Comparison of ENCODE assay signal across 12 cellular contexts in the genomic region with DNA sequence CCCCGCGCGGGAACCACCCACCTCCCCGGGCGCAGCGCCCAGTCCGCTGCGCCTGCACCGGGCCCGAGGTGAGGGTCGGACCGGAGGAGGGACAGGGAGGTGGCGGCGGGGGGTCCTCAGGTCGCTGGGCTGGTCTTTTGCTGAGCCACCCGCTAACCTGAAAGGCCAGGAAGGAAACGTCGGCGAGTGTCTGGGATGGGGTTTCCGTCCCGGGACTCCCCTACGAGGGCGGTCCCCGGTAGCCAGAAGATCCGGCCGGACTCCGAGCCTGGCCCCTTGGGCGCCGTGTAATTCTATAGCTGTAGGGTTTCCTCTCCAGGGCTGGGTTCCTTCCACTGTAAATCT. TPM values are rescaled to one million over a fixed set of nuclear protein-coding genes. Genes with fewer than 3 reads are reported as not detected.
DNase-seq lines count a peak whose midpoint lies in the region; ATAC-seq and TF ChIP-seq lines count a peak whose summit lies in the region.
"Had no signal": no experiment of that assay in that cellular context is flagged by ENCODE, and none has a peak within 500 bp of the region (broad histone marks: within the 10 kb centered on the region; RNA-seq: fewer than 3 reads in every experiment).

No MANE protein-coding gene starts in this region.

- H3K4me3 ChIP-seq in iPS-18c (ENCODE audit: insufficient read depth, low read depth, low read length) = peak overlapping the region; percentile 21; the same call in 1 of the 2 replicates
- peak overlapping the region in 7 of 8 donors; percentile 9 to 69 (median 44) for H3K4me3 ChIP-seq in spleen
- no peak overlapping the region for H3K4me3 ChIP-seq in body of pancreas
- H3K4me3 ChIP-seq: SJSA1 had no signal

- DNase-seq in GM20000 (ENCODE audit: low spot score) = peak; percentile 60
- peak; percentile 59 for DNase-seq in spleen
- no peak for DNase-seq in activated T-helper 2 cell treated with anti-CD3 and anti-CD28 coated beads, Interferon-gamma antibody, Interleukin-2, Interleukin-4, amounts not matched to agents 10 μg/mL and 5 μg/mL and 100 μg/mL, durations not matched to agents 14 hours and 24 hours and 36 hours (ENCODE audit: low spot score)
- no peak for DNase-seq in anterior cingulate cortex (lab: John Stamatoyannopoulos, UW)
- no peak for DNase-seq in body of pancreas
- DNase-seq: activated CD4-positive, alpha-beta T cell treated with anti-CD3 and anti-CD28 coated beads, Interleukin-2, amount 50 U/mL, for 4 hours had no signal

- 0 to 18% (median 9%) methylated on average over 6 to 29 of the region's 29 CpGs for WGBS in spleen, 5 donors
- 8% methylated on average over 29 of the region's 29 CpGs; no CpG with 5 or more reads in 1 of the 2 donors for WGBS in body of pancreas, 2 donors

- H3K4me1 Mint-ChIP-seq in activated T-helper 17 cell treated with anti-CD3 and anti-CD28 coated beads, Interleukin-2, amount 50 U/mL, for 72 hours = peaks cover 5% of the 10 kb centered on the region
- H3K4me1 Mint-ChIP-seq in activated T-helper 2 cell treated with anti-CD3 and anti-CD28 coated beads, Interferon-gamma antibody, Interleukin-2, Interleukin-4, amounts not matched to agents 10 μg/mL and 5 μg/mL and 100 μg/mL, durations not matched to agents 14 hours and 24 hours and 36 hours (ENCODE audit: low read depth) = peaks cover 16% of the 10 kb centered on the region

- H3K27ac Mint-ChIP-seq in activated T-helper 17 cell treated with anti-CD3 and anti-CD28 coated beads, Interleukin-2, amount 50 U/mL, for 72 hours = no peak overlapping the region
- no peak overlapping the region for H3K27ac Mint-ChIP-seq in activated T-helper 2 cell treated with anti-CD3 and anti-CD28 coated beads, Interferon-gamma antibody, Interleukin-2, Interleukin-4, amounts not matched to agents 10 μg/mL and 5 μg/mL and 100 μg/mL, durations not matched to agents 14 hours and 24 hours and 36 hours

- H3K27me3 ChIP-seq in spleen (replicated peaks in 1 of 7) (peaks cover 20 to 100% (median 94%) of the 10 kb centered on the region in 7 donors), body of pancreas (peaks cover 0 to 61% of the 10 kb centered on the region in 2 donors)
- H3K27me3 ChIP-seq: SJSA1 had no signal

- peaks cover 37 to 91% (median 74%) of the 10 kb centered on the region in 6 donors for H3K4me1 ChIP-seq in spleen
- peaks cover 39% of the 10 kb centered on the region for H3K4me1 ChIP-seq in body of pancreas

- H3K27ac ChIP-seq in spleen = peak overlapping the region in 5 of 8 donors; percentile 8 to 84 (median 47)
- peak overlapping the region in 1 of 4 donors; percentile 8 for H3K27ac ChIP-seq in body of pancreas
- H3K27ac ChIP-seq: SJSA1 had no signal

- H3K27me3 Mint-ChIP-seq in activated T-helper 17 cell treated with anti-CD3 and anti-CD28 coated beads, Interleukin-2, amount 50 U/mL, for 72 hours = peaks cover 49% of the 10 kb centered on the region
- H3K27me3 Mint-ChIP-seq in activated T-helper 2 cell treated with anti-CD3 and anti-CD28 coated beads, Interferon-gamma antibody, Interleukin-2, Interleukin-4, amounts not matched to agents 10 μg/mL and 5 μg/mL and 100 μg/mL, durations not matched to agents 14 hours and 24 hours and 36 hours (ENCODE audit: low read depth) = peaks cover 72% of the 10 kb centered on the region

- intact Hi-C loops in spleen (cut with DNase I; ENCODE audit: low total_unique reads) (no loop called here), body of pancreas (cut with DNase I) (no loop called here)
- intact Hi-C loops in activated T-helper 2 cell treated with anti-CD3 and anti-CD28 coated beads, Interferon-gamma antibody, Interleukin-2, Interleukin-4, amounts not matched to agents 10 μg/mL and 5 μg/mL and 100 μg/mL, durations not matched to agents 14 hours and 24 hours and 36 hours (cut with micrococcal nuclease) = loop anchor here (1.0 kb wide), 1 partner anchor 50 kb away; no protein-coding TSS in a partner anchor

- H3K9me3 ChIP-seq in iPS-18c (ENCODE audit: control insufficient read depth, insufficient read depth, low read length) (peaks cover 6% of the 10 kb centered on the region), spleen (no peaks in the 10 kb centered on the region), body of pancreas (no peaks in the 10 kb centered on the region)

- TF ChIP-seq CTCF in GM20000 (IDR thresholded peaks at IDR 0.05; ENCODE audit: extremely low read depth, missing control alignments) (no peak), spleen (IDR thresholded peaks at IDR 0.05 in 8 of 11, conservative IDR thresholded peaks at IDR 0.05 in 3 of 11) (no peak), body of pancreas (IDR thresholded peaks at IDR 0.05) (no peak)

- peaks cover 6% of the 10 kb centered on the region for H3K36me3 Mint-ChIP-seq in activated T-helper 17 cell treated with anti-CD3 and anti-CD28 coated beads, Interleukin-2, amount 50 U/mL, for 72 hours (ENCODE audit: low read depth)
- H3K36me3 Mint-ChIP-seq in activated T-helper 2 cell treated with anti-CD3 and anti-CD28 coated beads, Interferon-gamma antibody, Interleukin-2, Interleukin-4, amounts not matched to agents 10 μg/mL and 5 μg/mL and 100 μg/mL, durations not matched to agents 14 hours and 24 hours and 36 hours (ENCODE audit: low read depth) = no peaks in the 10 kb centered on the region

- H3K36me3 ChIP-seq in spleen (peaks cover 0 to 38% (median 0%) of the 10 kb centered on the region in 6 donors), body of pancreas (replicated peaks in 1 of 2; ENCODE audit: insufficient read depth in 1 of 2, low read depth in 2 of 2) (no peaks in the 10 kb centered on the region)

- ATAC-seq in activated T-helper 17 cell treated with anti-CD3 and anti-CD28 coated beads, Interleukin-2, amount 50 U/mL, for 72 hours (replicated peaks) = no peak
- ATAC-seq in body of pancreas (no peak), HG02885 (IDR thresholded peaks at IDR 0.05; ENCODE audit: poor library complexity, unreplicated experiment) (no peak)

- no peaks in the 10 kb centered on the region for H3K9me3 Mint-ChIP-seq in activated T-helper 17 cell treated with anti-CD3 and anti-CD28 coated beads, Interleukin-2, amount 50 U/mL, for 72 hours
- no peaks in the 10 kb centered on the region for H3K9me3 Mint-ChIP-seq in activated T-helper 2 cell treated with anti-CD3 and anti-CD28 coated beads, Interferon-gamma antibody, Interleukin-2, Interleukin-4, amounts not matched to agents 10 μg/mL and 5 μg/mL and 100 μg/mL, durations not matched to agents 14 hours and 24 hours and 36 hours

- no peak for TF ChIP-seq POLR2A in spleen (IDR thresholded peaks at IDR 0.05)
- TF ChIP-seq POLR2A in body of pancreas (IDR thresholded peaks at IDR 0.05) = no peak

- peak overlapping the region; percentile 47 for H3K4me3 Mint-ChIP-seq in activated T-helper 17 cell treated with anti-CD3 and anti-CD28 coated beads, Interleukin-2, amount 50 U/mL, for 72 hours
- H3K4me3 Mint-ChIP-seq in activated T-helper 2 cell treated with anti-CD3 and anti-CD28 coated beads, Interferon-gamma antibody, Interleukin-2, Interleukin-4, amounts not matched to agents 10 μg/mL and 5 μg/mL and 100 μg/mL, durations not matched to agents 14 hours and 24 hours and 36 hours (ENCODE audit: low read depth) = no peak overlapping the region

RNA-seq across cellular contexts. Expression of a gene that starts 5.0 kb away (rescaled TPM):
- total RNA-seq in activated T-helper 17 cell treated with anti-CD3 and anti-CD28 coated beads, Interleukin-2, amount 50 U/mL, for 72 hours = not detected
- total RNA-seq in spleen = 10 to 100 TPM; 10.1 to 57.6 (median 32.8) TPM
- polyA plus RNA-seq in spleen = 10 to 100 TPM in 2 of 3 donors, 1 to 10 TPM in 1; 6.4 to 21.0 (median 10.9) TPM
- 0.14 and 0.21 TPM in 2 replicates for total RNA-seq in activated T-helper 2 cell treated with anti-CD3 and anti-CD28 coated beads, Interferon-gamma antibody, Interleukin-2, Interleukin-4, amounts not matched to agents 10 μg/mL and 5 μg/mL and 100 μg/mL, durations not matched to agents 14 hours and 24 hours and 36 hours
- total RNA-seq in body of pancreas = 1 to 10 TPM; 4.9 to 6.9 TPM

RNA-seq across cellular contexts. Expression of a gene that starts 47.5 kb away (rescaled TPM):
- total RNA-seq in activated T-helper 17 cell treated with anti-CD3 and anti-CD28 coated beads, Interleukin-2, amount 50 U/mL, for 72 hours = not detected
- total RNA-seq in spleen (not detected), body of pancreas (not detected)
- polyA plus RNA-seq in spleen = not detected
- not detected in 2 replicates for total RNA-seq in activated T-helper 2 cell treated with anti-CD3 and anti-CD28 coated beads, Interferon-gamma antibody, Interleukin-2, Interleukin-4, amounts not matched to agents 10 μg/mL and 5 μg/mL and 100 μg/mL, durations not matched to agents 14 hours and 24 hours and 36 hours
- total RNA-seq: LHCN-M2, renal cortical epithelial cell had no signal

Comparison
In these comparisons a context has a peak if more than half of its experiments do, and no peak if none do; other contexts are left out.
1. DNase-seq: peak in GM20000 (single experiment) and spleen (single experiment); none in activated T-helper 2 cell treated with anti-CD3 and anti-CD28 coated beads, Interferon-gamma antibody, Interleukin-2, Interleukin-4, amounts not matched to agents 10 μg/mL and 5 μg/mL and 100 μg/mL, durations not matched to agents 14 hours and 24 hours and 36 hours (single experiment), anterior cingulate cortex (0 of 58) and body of pancreas (0 of 4).
2. H3K4me3 ChIP-seq: peak in iPS-18c (single experiment) and spleen (7 of 8); none in body of pancreas (0 of 2).